Comparison of ENCODE assay signal across 8 cellular contexts in genomic region chr1:16145988-16146887, GRCh38. TPM values are rescaled to one million over a fixed set of nuclear protein-coding genes. Genes with fewer than 3 reads are reported as not detected.
A peak's percentile ranks its signal among the peaks of the same experiment; 100 is the strongest.
DNase-seq lines count a peak whose midpoint lies in the region; ATAC-seq and TF ChIP-seq lines count a peak whose summit lies in the region.

No MANE protein-coding gene starts in this region.

- peak overlapping the region; percentile 93 for H3K4me2 ChIP-seq in SK-N-SH

- intact Hi-C loops in prostate gland (cut with DNase I), result no loop called here

- 20% methylated on average over 18 of the region's 35 CpGs for WGBS in SK-N-SH (ENCODE audit: low lambda C conversion rate)
- WGBS in prostate gland, result 13% methylated on average over 35 of the region's 35 CpGs

- DNase-seq in GM13976 (ENCODE audit: low spot score), result peak; percentile 83
- DNase-seq in SK-N-SH, result peak; percentile 59
- DNase-seq in foreskin melanocyte, result peak; percentile 42
- peak; percentile 61 for DNase-seq in prostate gland (ENCODE audit: low spot score)
- DNase-seq in NCI-H2107 treated with DMSO at 0.1 percent for 48 hours (lab: John Stamatoyannopoulos, UW; ENCODE audit: unreplicated experiment), result no peak
- DNase-seq in mesenteric fat pad (ENCODE audit: low spot score), result no peak
- no peak for DNase-seq in DMS 273 (lab: John Stamatoyannopoulos, UW; ENCODE audit: unreplicated experiment)

- peaks cover 39 to 46% of the 10 kb centered on the region in 2 experiments for H3K36me3 ChIP-seq in SK-N-SH (replicated peaks in 1 of 2; ENCODE audit: control insufficient read depth in 1 of 2, insufficient read depth in 2 of 2, low read length in 1 of 2)
- H3K36me3 ChIP-seq in prostate gland, result no peaks in the 10 kb centered on the region

- H3K9me2 ChIP-seq in SK-N-SH, result no peaks in the 10 kb centered on the region

- ATAC-seq in HG03135 (IDR thresholded peaks at IDR 0.05; ENCODE audit: unreplicated experiment), result no peak

- H3K4me1 ChIP-seq in SK-N-SH (ENCODE audit: control insufficient read depth in 1 of 2, insufficient read depth in 2 of 2, low read depth in 1 of 2, low read length in 1 of 2) (peaks cover 24 to 72% of the 10 kb centered on the region in 2 experiments), prostate gland (replicated peaks) (peaks cover 8% of the 10 kb centered on the region)

- POLR2A ChIA-PET in SK-N-SH (lab: Yijun Ruan, JAX), result no interaction called here

- H3K9me3 ChIP-seq in SK-N-SH (no peaks in the 10 kb centered on the region), prostate gland (no peaks in the 10 kb centered on the region)

- H3K27me3 ChIP-seq in SK-N-SH (ENCODE audit: insufficient read depth), result no peaks in the 10 kb centered on the region
- H3K27me3 ChIP-seq in prostate gland (replicated peaks; ENCODE audit: insufficient read depth), result no peaks in the 10 kb centered on the region

- CTCF ChIA-PET in SK-N-SH (lab: Yijun Ruan, JAX), result interaction anchor here (1.3 to 4.0 kb wide), 3 partner anchors 10 to 64 kb away, joined by 5 to 14 read pairs (median 6); partner anchors contain the start of gene EPHA2

- peak in 1 of 2 experiments; percentile 92; a peak in 2 of 4 replicates for TF ChIP-seq EP300 in SK-N-SH (IDR thresholded peaks at IDR 0.05; ENCODE audit: borderline replicate concordance in 1 of 2, low read depth in 1 of 2, low read length in 1 of 2)

- no peak for TF ChIP-seq RAD21 in SK-N-SH (IDR thresholded peaks at IDR 0.05; ENCODE audit: low read length)

- H3K27ac ChIP-seq in SK-N-SH (ENCODE audit: low read depth in 2 of 2, low read length in 1 of 2) (peak overlapping the region; percentile 81 to 98), prostate gland (peak overlapping the region; percentile 69 to 70)

- H3K9ac ChIP-seq in SK-N-SH, result peak overlapping the region; percentile 91

- no peak for TF ChIP-seq POLR2A in prostate gland (IDR thresholded peaks at IDR 0.05)

- peak overlapping the region; percentile 30 to 60; a peak in 3 of 4 replicates for H3K4me3 ChIP-seq in SK-N-SH (ENCODE audit: low read depth in 2 of 2, low read length in 1 of 2)
- peak overlapping the region in 1 of 2 donors; percentile 19 for H3K4me3 ChIP-seq in prostate gland

- H4K20me1 ChIP-seq in SK-N-SH (ENCODE audit: insufficient read depth), result peaks cover 9% of the 10 kb centered on the region

- no peak for TF ChIP-seq CTCF in GM13976 (IDR thresholded peaks at IDR 0.05; ENCODE audit: borderline replicate concordance, control extremely low read depth, extremely low read depth, insufficient read depth, missing control alignments)
- no peak for TF ChIP-seq CTCF in SK-N-SH (IDR thresholded peaks at IDR 0.05)
- TF ChIP-seq CTCF in prostate gland (IDR thresholded peaks at IDR 0.05), result peak in 1 of 4 experiments; percentile 16

- H2AFZ ChIP-seq in SK-N-SH (ENCODE audit: low read depth), result no peak overlapping the region

- peaks cover 92% of the 10 kb centered on the region for H3K79me2 ChIP-seq in SK-N-SH (ENCODE audit: insufficient read depth)

- in situ Hi-C loops in GM13976 (cut with MboI; ENCODE audit: low sequenced_read_pairs, unreplicated experiment), result no loop called here

- peaks cover 47% of the 10 kb centered on the region for H3F3A ChIP-seq in SK-N-SH (replicated peaks; ENCODE audit: insufficient read depth)

TF ChIP-seq in SK-N-SH, 30 proteins besides CTCF, POLR2A, EP300 and RAD21:
- TF ChIP-seq POLR2AphosphoS5 (IDR thresholded peaks at IDR 0.05; ENCODE audit: low read depth, low read length) (peak; percentile 67; the same call in 1 of the 2 replicates), MEF2A (IDR thresholded peaks at IDR 0.05; ENCODE audit: borderline replicate concordance, low read depth) (no peak), RFX5 (IDR thresholded peaks at IDR 0.05; ENCODE audit: low read length) (no peak), NRF1 (IDR thresholded peaks at IDR 0.05; ENCODE audit: low read depth, low read length) (no peak), ELF1 (IDR thresholded peaks at IDR 0.05) (peak; percentile 64; the same call in 1 of the 2 replicates), MAX (IDR thresholded peaks at IDR 0.05; ENCODE audit: low read depth) (peak; percentile 50), TAF1 (IDR thresholded peaks at IDR 0.05; ENCODE audit: borderline replicate concordance, low read depth, low read length) (peak; percentile 15; the same call in 1 of the 2 replicates), TEAD4 (IDR thresholded peaks at IDR 0.05; ENCODE audit: borderline replicate concordance, insufficient read depth) (peak; percentile 94), TCF12 (IDR thresholded peaks at IDR 0.05) (peak; percentile 82), RXRA (IDR thresholded peaks at IDR 0.05; ENCODE audit: borderline replicate concordance, low read depth) (0 out of 2 replicates have a peak, but pooled peaks have one; percentile 57), GABPA (IDR thresholded peaks at IDR 0.05; ENCODE audit: low read depth) (no peak), PBX3 (IDR thresholded peaks at IDR 0.05) (0 out of 2 replicates have a peak, but pooled peaks have one; percentile 39), SIN3A (IDR thresholded peaks at IDR 0.05; ENCODE audit: borderline replicate concordance, low read depth, low read length) (0 out of 2 replicates have a peak, but pooled peaks have one; percentile 49), FOSL2 (IDR thresholded peaks at IDR 0.05; ENCODE audit: borderline replicate concordance, low read depth) (peak; percentile 82; the same call in 1 of the 2 replicates), FOXJ3 (CRISPR knock-in tag; IDR thresholded peaks at IDR 0.05) (no peak), FOXM1 (IDR thresholded peaks at IDR 0.05; ENCODE audit: low read depth) (0 out of 2 replicates have a peak, but pooled peaks have one; percentile 33), NFIC (IDR thresholded peaks at IDR 0.05; ENCODE audit: borderline replicate concordance) (peak; percentile 73), JUND (IDR thresholded peaks at IDR 0.05) (peak; percentile 84)

RNA-seq across cellular contexts. Expression of gene EPHA2, which starts 9.6 kb away (rescaled TPM):
- polyA plus RNA-seq in SK-N-SH (2012; rRNA removed), result 82.2 and 126 TPM in 2 replicates
- polyA plus RNA-seq in SK-N-SH (2012; cell fraction: cytosol; rRNA removed), result 47.2 and 71.1 TPM in 2 replicates
- polyA plus RNA-seq in SK-N-SH (2012; cell fraction: nucleus; rRNA removed), result 164 and 170 TPM in 2 replicates
- 10 to 100 TPM; 14.8 to 17.7 TPM for total RNA-seq in prostate gland
- 17.6 TPM for total RNA-seq in mesenteric fat pad

Comparison
In these comparisons a context has a peak if more than half of its experiments do, and no peak if none do; other contexts are left out.
1. DNase-seq: peak in GM13976 (single experiment), SK-N-SH (single experiment), foreskin melanocyte (single experiment) and prostate gland (single experiment); none in NCI-H2107 treated with DMSO at 0.1 percent for 48 hours (single experiment), mesenteric fat pad (single experiment) and DMS 273 (single experiment).